In the genomic region with DNA sequence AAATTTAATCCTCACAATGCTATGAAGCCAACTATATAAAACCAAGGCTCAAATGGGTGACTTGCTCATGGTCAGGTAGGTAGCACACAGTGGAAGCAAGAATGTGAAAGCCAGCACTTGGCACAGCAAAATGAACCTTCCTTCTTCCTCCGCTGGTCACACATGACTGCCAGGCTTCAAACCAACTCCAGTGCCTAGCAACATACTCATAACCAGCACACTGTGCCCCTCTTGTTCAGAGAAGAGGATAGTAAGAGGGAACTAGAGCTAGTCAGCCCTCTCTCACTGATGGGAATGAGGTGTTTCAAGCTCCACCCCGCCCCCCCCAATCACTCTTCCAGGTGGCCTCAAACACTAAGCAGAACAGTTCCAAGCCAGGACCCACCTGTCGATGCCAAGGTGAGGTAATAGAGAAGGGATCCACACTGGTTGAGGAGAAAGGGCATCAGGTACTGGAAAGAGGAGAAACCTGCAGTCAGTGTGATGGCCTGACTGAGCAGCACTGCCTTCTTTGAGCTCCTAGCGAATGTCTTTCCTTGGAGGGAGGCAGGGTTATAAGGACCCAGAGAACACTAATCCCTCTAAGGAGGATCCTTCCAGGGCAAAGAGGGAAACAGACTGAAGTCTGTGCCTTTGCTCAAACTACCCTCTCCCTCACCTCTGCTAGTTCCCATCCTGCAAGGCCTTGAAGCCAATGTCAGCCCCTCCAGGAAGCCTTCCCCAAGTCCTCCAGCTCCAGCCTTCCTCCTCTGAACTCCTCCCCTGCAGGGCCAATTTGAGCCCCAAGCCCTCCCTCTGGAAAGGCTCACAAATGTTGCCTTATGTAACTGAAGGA, we compare ENCODE assay signal across 10 cellular contexts. TPM values are rescaled to one million over a fixed set of nuclear protein-coding genes. Genes with fewer than 3 reads are reported as not detected.
A peak's percentile ranks its signal among the peaks of the same experiment; 100 is the strongest.
DNase-seq lines count a peak whose midpoint lies in the region; TF ChIP-seq lines count a peak whose summit lies in the region.
"Had no signal": no experiment of that assay in that cellular context is flagged by ENCODE, and none has a peak within 500 bp of the region (broad histone marks: within the 10 kb centered on the region; RNA-seq: fewer than 3 reads in every experiment).

No MANE protein-coding gene starts in this region.

- no TSS peak for BruUV-seq in PC-9 (replicated peaks; lab: Mats Ljungman, UMichigan)

- POLR2A ChIA-PET in PC-9 (lab: Charles Lee; ENCODE audit: unreplicated experiment) = interaction anchor here (0.6 kb wide), 1 partner anchor 121 kb away, joined by 3 read pairs; no protein-coding TSS in a partner anchor

- no peaks in the 10 kb centered on the region for H3K9me3 ChIP-seq in PC-9 (ENCODE audit: insufficient read depth, low read depth)
- H3K9me3 ChIP-seq in esophagus squamous epithelium = no peaks in the 10 kb centered on the region
- no peaks in the 10 kb centered on the region for H3K9me3 ChIP-seq in prostate gland

- intact Hi-C loops in PC-9 (cut with micrococcal nuclease; ENCODE audit: unreplicated experiment) = loop anchor here (10.0 kb wide), 1 partner anchor 174 kb away; a partner anchor contains a TSS
- intact Hi-C loops in esophagus squamous epithelium (cut with DNase I) = no loop called here
- intact Hi-C loops in prostate gland (cut with DNase I) = loop anchor here (10.0 kb wide), 1 partner anchor 174 kb away; a partner anchor contains a TSS

- no peak for DNase-seq in GM06990 (ENCODE audit: extremely low read depth, insufficient read length)
- no peak for DNase-seq in PC-9
- DNase-seq in esophagus squamous epithelium (lab: John Stamatoyannopoulos, UW) = no peak
- no peak for DNase-seq in prostate gland (ENCODE audit: low spot score)
- DNase-seq in SW 1271 (lab: John Stamatoyannopoulos, UW) = no peak
- DNase-seq in NCI-H2227 (lab: John Stamatoyannopoulos, UW; ENCODE audit: unreplicated experiment) = no peak
- no peak for DNase-seq in germinal center (ENCODE audit: low spot score)
- no peak for DNase-seq in GOT3 (lab: John Stamatoyannopoulos, UW)
- DNase-seq: central memory CD4-positive, alpha-beta T cell had no signal

- peaks cover 30% of the 10 kb centered on the region; the same call in 1 of the 2 replicates for H3F3A ChIP-seq in PC-9 (ENCODE audit: insufficient read depth, low read depth)

- H3K27ac ChIP-seq in PC-9 (0 out of 2 replicates have a peak overlapping the region, but pooled peaks have one; percentile 59), esophagus squamous epithelium (peak overlapping the region in 3 of 4 donors; percentile 93 to 96 (median 94)), prostate gland (no peak overlapping the region)

- peak overlapping the region; percentile 81 for H2AFZ ChIP-seq in PC-9

- peaks cover 25% of the 10 kb centered on the region for H3K4me1 ChIP-seq in PC-9 (replicated peaks; ENCODE audit: insufficient read depth)
- peaks cover 22 to 53% (median 24%) of the 10 kb centered on the region in 3 donors for H3K4me1 ChIP-seq in esophagus squamous epithelium
- peaks cover 19% of the 10 kb centered on the region for H3K4me1 ChIP-seq in prostate gland (replicated peaks)

- peaks cover 43% of the 10 kb centered on the region for H3K79me2 ChIP-seq in PC-9 (ENCODE audit: low read depth)

- no peaks in the 10 kb centered on the region for H3K9me2 ChIP-seq in PC-9 (ENCODE audit: insufficient read depth)

- H3K27me3 ChIP-seq in GM06990 (replicated peaks; ENCODE audit: control insufficient read depth, insufficient read depth, low read length) (no peaks in the 10 kb centered on the region), PC-9 (ENCODE audit: insufficient read depth, low read depth) (no peaks in the 10 kb centered on the region), esophagus squamous epithelium (no peaks in the 10 kb centered on the region), prostate gland (replicated peaks; ENCODE audit: insufficient read depth) (no peaks in the 10 kb centered on the region)

- no peaks in the 10 kb centered on the region; the same call in 1 of the 2 replicates for H4K20me1 ChIP-seq in PC-9 (ENCODE audit: insufficient read depth)

- WGBS in esophagus squamous epithelium, 2 donors = 75 to 83% methylated on average over 4 of the region's 4 CpGs
- WGBS in prostate gland = 80% methylated on average over 4 of the region's 4 CpGs

- CTCF ChIA-PET in PC-9 (lab: Charles Lee) = interaction anchor here (0.6 to 1.0 kb wide), 2 partner anchors 180 to 468 kb away, joined by 3 read pairs; no protein-coding TSS in a partner anchor

- TF ChIP-seq POLR2A in esophagus squamous epithelium (IDR thresholded peaks at IDR 0.05) = no peak
- no peak for TF ChIP-seq POLR2A in prostate gland (IDR thresholded peaks at IDR 0.05)

- H3K4me2 ChIP-seq in PC-9 = peak overlapping the region; percentile 99

- H3K4me3 ChIP-seq in GM06990 (replicated peaks; ENCODE audit: low read depth, low read length) = peak overlapping the region; percentile 85
- peak overlapping the region; percentile 85 for H3K4me3 ChIP-seq in PC-9
- peak overlapping the region; percentile 65 to 99 (median 82) for H3K4me3 ChIP-seq in esophagus squamous epithelium
- peak overlapping the region; percentile 74 to 95 for H3K4me3 ChIP-seq in prostate gland

- peaks cover 10% of the 10 kb centered on the region for H3K36me3 ChIP-seq in GM06990 (ENCODE audit: control insufficient read depth, insufficient read depth, low read length)
- peaks cover 30% of the 10 kb centered on the region for H3K36me3 ChIP-seq in PC-9 (ENCODE audit: low read depth)
- peaks cover 0 to 72% (median 15%) of the 10 kb centered on the region in 3 donors for H3K36me3 ChIP-seq in esophagus squamous epithelium
- H3K36me3 ChIP-seq in prostate gland = peaks cover 4 to 17% of the 10 kb centered on the region in 2 donors

- TF ChIP-seq CTCF in GM06990 (IDR thresholded peaks at IDR 0.05; ENCODE audit: insufficient read depth, low read length, poor library complexity, severe bottlenecking) (no peak), PC-9 (conservative IDR thresholded peaks at IDR 0.05) (no peak), esophagus squamous epithelium (IDR thresholded peaks at IDR 0.05) (no peak), prostate gland (IDR thresholded peaks at IDR 0.05) (no peak)

RNA-seq across cellular contexts. Expression of a gene that starts 1.2 kb away (rescaled TPM):
- total RNA-seq in PC-9 (2021) (14.1 and 18.1 TPM in 2 replicates), esophagus squamous epithelium (10 to 100 TPM in 2 of 4 donors, 1 to 10 TPM in 2; 6.4 to 11.1 (median 9.4) TPM), prostate gland (10 to 100 TPM; 17.9 to 31.7 TPM)

RNA-seq across cellular contexts. Expression of a gene that starts 1.2 kb away (rescaled TPM):
- total RNA-seq in PC-9 (2021) (199 and 229 TPM in 2 replicates), esophagus squamous epithelium (100 to 1,000 TPM; 143 to 220 (median 202) TPM), prostate gland (100 to 1,000 TPM; 158 to 181 TPM)

RNA-seq across cellular contexts. Expression of a gene that starts 12.1 kb away (rescaled TPM):
- not detected in 2 replicates for total RNA-seq in PC-9 (2021)
- not detected for total RNA-seq in esophagus squamous epithelium
- total RNA-seq in prostate gland = not detected
- total RNA-seq: temporal lobe had no signal

RNA-seq across cellular contexts. Expression of a gene that starts 15.5 kb away (rescaled TPM):
- total RNA-seq in PC-9 (2021) (4.9 and 5.0 TPM in 2 replicates), esophagus squamous epithelium (1 to 10 TPM in 2 of 4 donors, under 1 TPM in 2; 0.66 to 2.0 (median 1.1) TPM), prostate gland (1 to 10 TPM; 5.2 to 5.6 TPM)

RNA-seq across cellular contexts. Expression of a gene that starts 20.6 kb away (rescaled TPM):
- total RNA-seq in PC-9 (2021) = 4.4 and 4.7 TPM in 2 replicates
- 1 to 10 TPM in 3 of 4 donors, under 1 TPM in 1; 0.88 to 2.9 (median 1.6) TPM for total RNA-seq in esophagus squamous epithelium
- total RNA-seq in prostate gland = 10 to 100 TPM in 1 of 2 donors, 1 to 10 TPM in 1; 2.9 to 85.5 TPM

Comparison
In these comparisons a context has a peak if more than half of its experiments do, and no peak if none do; other contexts are left out.
1. H3K27ac ChIP-seq: peak in PC-9 (single experiment) and esophagus squamous epithelium (3 of 4); none in prostate gland (0 of 2).
2. Peak in every context shown above with its lines, with median percentiles within 50 percentile points of each other: H3K4me3 ChIP-seq.